1 cellular context compared by ENCODE assay signal in the genomic region with DNA sequence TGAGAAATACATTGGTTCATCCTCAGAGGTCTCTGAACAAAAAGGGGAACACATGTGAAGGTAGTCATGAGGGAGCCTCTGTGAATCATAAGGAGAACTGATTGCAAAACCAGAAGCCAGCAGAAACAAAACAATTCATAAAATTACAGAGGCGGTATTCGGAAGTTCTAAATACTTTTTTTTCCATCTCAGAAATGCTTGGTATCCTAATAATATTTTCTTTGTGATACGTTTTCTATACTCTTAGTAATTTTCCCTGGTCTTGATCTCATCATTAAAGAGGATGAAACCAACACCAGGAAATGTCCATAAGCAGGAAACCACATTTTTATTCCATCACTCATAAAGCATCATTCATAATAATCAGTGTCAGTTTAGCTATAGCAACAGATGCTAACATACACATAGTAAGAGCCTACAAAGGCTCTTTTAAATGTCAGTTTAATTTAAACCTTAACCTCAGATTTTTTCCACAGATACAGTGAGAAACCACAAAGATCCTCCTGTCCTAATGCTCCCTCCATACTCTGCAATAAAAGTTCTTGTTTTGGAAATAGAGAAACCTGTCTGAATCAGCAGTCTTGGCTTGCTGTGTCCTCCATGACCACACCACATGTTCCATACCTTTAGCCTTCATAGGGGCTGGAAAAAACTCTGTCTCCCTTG.
A peak's percentile ranks its signal among the peaks of the same experiment; 100 is the strongest.
TF ChIP-seq lines count a peak whose summit lies in the region.

No MANE protein-coding gene starts in this region.

TF ChIP-seq in K562, 482 proteins besides CTCF, POLR2A, EP300 and RAD21 (continued from another document):
- TF ChIP-seq ESRRA (IDR thresholded peaks at IDR 0.05; ENCODE audit: borderline replicate concordance, low read depth) (peak; percentile 76; the same call in 1 of the 2 replicates), ZNF274 (IDR thresholded peaks at IDR 0.05; ENCODE audit: borderline replicate concordance, low read depth, low read length) (no peak), MEF2D (tag; conservative IDR thresholded peaks at IDR 0.05; ENCODE audit: low read depth) (0 out of 2 replicates have a peak, but pooled peaks have one; percentile 37), ZNF592 (IDR thresholded peaks at IDR 0.05) (no peak), NR2C2 (CRISPR knock-in tag; IDR thresholded peaks at IDR 0.05) (no peak), NR2C2 (tag; IDR thresholded peaks at IDR 0.05) (peak; percentile 79), GABPB1 (CRISPR knock-in tag; IDR thresholded peaks at IDR 0.05) (no peak), ZNF668 (CRISPR knock-in tag; IDR thresholded peaks at IDR 0.05) (peak; percentile 62; the same call in 1 of the 2 replicates), OTX1 (CRISPR knock-in tag; IDR thresholded peaks at IDR 0.05) (no peak), SRSF9 (IDR thresholded peaks at IDR 0.05; ENCODE audit: borderline replicate concordance, low read depth, low read length) (no peak), HNRNPLL (IDR thresholded peaks at IDR 0.05; ENCODE audit: low read depth, low read length, poor library complexity, severe bottlenecking) (no peak), CBFA2T2 (conservative IDR thresholded peaks at IDR 0.05) (no peak), SMARCA4 (IDR thresholded peaks at IDR 0.05) (no peak), RBM15 (IDR thresholded peaks at IDR 0.05; ENCODE audit: insufficient read depth, low read length) (no peak), ZNF316 (IDR thresholded peaks at IDR 0.05) (peak; percentile 34; the same call in 1 of the 2 replicates), SPI1 (IDR thresholded peaks at IDR 0.05; ENCODE audit: borderline replicate concordance, low read depth, low read length) (peak; percentile 68; the same call in 1 of the 2 replicates), KAT7 (CRISPR knock-in tag; IDR thresholded peaks at IDR 0.05; ENCODE audit: borderline replicate concordance) (no peak), ZNF589 (CRISPR knock-in tag; IDR thresholded peaks at IDR 0.05; ENCODE audit: low read depth) (no peak), ZBTB7A (IDR thresholded peaks at IDR 0.05; ENCODE audit: borderline replicate concordance, control insufficient read depth, low read depth, low read length) (no peak), KLF10 (CRISPR knock-in tag; IDR thresholded peaks at IDR 0.05) (no peak), ZNF75A (CRISPR knock-in tag; IDR thresholded peaks at IDR 0.05) (no peak), NCOA6 (IDR thresholded peaks at IDR 0.05) (no peak), TFE3 (CRISPR knock-in tag; IDR thresholded peaks at IDR 0.05) (no peak)
- TF ChIP-seq, protein P1, sequence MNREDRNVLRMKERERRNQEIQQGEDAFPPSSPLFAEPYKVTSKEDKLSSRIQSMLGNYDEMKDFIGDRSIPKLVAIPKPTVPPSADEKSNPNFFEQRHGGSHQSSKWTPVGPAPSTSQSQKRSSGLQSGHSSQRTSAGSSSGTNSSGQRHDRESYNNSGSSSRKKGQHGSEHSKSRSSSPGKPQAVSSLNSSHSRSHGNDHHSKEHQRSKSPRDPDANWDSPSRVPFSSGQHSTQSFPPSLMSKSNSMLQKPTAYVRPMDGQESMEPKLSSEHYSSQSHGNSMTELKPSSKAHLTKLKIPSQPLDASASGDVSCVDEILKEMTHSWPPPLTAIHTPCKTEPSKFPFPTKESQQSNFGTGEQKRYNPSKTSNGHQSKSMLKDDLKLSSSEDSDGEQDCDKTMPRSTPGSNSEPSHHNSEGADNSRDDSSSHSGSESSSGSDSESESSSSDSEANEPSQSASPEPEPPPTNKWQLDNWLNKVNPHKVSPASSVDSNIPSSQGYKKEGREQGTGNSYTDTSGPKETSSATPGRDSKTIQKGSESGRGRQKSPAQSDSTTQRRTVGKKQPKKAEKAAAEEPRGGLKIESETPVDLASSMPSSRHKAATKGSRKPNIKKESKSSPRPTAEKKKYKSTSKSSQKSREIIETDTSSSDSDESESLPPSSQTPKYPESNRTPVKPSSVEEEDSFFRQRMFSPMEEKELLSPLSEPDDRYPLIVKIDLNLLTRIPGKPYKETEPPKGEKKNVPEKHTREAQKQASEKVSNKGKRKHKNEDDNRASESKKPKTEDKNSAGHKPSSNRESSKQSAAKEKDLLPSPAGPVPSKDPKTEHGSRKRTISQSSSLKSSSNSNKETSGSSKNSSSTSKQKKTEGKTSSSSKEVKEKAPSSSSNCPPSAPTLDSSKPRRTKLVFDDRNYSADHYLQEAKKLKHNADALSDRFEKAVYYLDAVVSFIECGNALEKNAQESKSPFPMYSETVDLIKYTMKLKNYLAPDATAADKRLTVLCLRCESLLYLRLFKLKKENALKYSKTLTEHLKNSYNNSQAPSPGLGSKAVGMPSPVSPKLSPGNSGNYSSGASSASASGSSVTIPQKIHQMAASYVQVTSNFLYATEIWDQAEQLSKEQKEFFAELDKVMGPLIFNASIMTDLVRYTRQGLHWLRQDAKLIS (CRISPR knock-in tag; IDR thresholded peaks at IDR 0.05): peak; percentile 43; the same call in 1 of the 2 replicates
- TF ChIP-seq, protein P2, sequence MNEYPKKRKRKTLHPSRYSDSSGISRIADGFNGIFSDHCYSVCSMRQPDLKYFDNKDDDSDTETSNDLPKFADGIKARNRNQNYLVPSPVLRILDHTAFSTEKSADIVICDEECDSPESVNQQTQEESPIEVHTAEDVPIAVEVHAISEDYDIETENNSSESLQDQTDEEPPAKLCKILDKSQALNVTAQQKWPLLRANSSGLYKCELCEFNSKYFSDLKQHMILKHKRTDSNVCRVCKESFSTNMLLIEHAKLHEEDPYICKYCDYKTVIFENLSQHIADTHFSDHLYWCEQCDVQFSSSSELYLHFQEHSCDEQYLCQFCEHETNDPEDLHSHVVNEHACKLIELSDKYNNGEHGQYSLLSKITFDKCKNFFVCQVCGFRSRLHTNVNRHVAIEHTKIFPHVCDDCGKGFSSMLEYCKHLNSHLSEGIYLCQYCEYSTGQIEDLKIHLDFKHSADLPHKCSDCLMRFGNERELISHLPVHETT (CRISPR knock-in tag; conservative IDR thresholded peaks at IDR 0.05 in 1 of 2, IDR thresholded peaks at IDR 0.05 in 1 of 2): peak in 1 of 2 experiments; percentile 60; a peak in 2 of 4 replicates
